Comparison of ENCODE assay signal across 8 cellular contexts in the genomic region with DNA sequence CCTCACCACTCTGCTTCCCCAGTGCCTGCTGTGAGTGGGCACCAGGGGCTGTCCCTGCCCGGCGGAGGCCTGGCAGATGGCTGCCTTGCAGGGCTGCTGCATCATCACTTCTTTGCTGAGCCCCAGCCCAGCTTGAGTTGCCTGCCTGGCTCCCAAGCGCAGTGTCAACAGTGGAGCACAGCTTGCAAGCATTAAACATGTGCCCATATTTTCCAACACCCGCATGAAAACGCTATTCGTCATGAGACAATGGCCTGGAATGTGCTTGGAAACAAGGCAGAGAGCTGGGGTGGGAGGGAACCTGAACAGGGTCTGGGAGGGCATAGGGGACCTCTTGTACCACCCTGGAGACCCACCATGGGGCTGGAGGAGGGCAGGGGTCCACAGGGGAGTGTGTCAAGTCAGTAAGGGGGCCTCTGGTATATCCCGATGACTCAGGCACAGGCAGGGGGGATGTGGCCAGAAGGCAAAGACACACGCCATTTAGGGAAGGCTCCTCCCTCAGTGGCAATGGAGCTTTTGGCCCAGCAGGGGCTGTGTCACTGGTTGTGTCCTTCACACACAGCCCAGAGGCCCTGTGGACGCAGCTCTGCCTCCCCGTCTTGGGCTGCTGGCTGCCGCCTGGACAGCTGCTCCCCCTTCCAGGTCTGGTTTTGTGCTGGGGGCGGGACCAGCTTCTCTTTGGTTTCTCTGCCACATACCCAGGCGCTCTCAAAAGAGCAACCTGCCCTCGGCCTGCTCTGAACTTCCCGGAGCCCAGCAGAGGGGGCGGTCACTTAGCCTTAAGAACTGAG. TPM values are rescaled to one million over a fixed set of nuclear protein-coding genes. Genes with fewer than 3 reads are reported as not detected.
A peak's percentile ranks its signal among the peaks of the same experiment; 100 is the strongest.
DNase-seq lines count a peak whose midpoint lies in the region; ATAC-seq and TF ChIP-seq lines count a peak whose summit lies in the region.

No MANE protein-coding gene starts in this region.

- no peak overlapping the region for H3K4me3 ChIP-seq in H7 (ENCODE audit: insufficient read depth, low read depth, low read length)
- H3K4me3 ChIP-seq in skin epidermis: no peak overlapping the region

- peaks cover 18% of the 10 kb centered on the region for H3K4me1 Mint-ChIP-seq in WTC11

- peak; percentile 84 for DNase-seq in H7
- peak; percentile 45 for DNase-seq in WTC11 (ENCODE audit: low spot score)
- peak; percentile 95 for DNase-seq in hepatic stellate cell (ENCODE audit: low spot score)
- DNase-seq in medulla oblongata (ENCODE audit: extremely low spot score): no peak
- no peak for DNase-seq in NK-92 treated with Interleukin-12 subunit alpha and Interleukin-12 subunit beta, amount 100 ng/mL, for 24 hours (lab: John Stamatoyannopoulos, UW)

- peak overlapping the region; percentile 45; the same call in 1 of the 2 replicates for H3K27ac Mint-ChIP-seq in WTC11

- no peak overlapping the region for H3K4me3 Mint-ChIP-seq in WTC11

- TF ChIP-seq CTCF in WTC11 (IDR thresholded peaks at IDR 0.05): no peak

- no peaks in the 10 kb centered on the region for H3K27me3 Mint-ChIP-seq in WTC11 (ENCODE audit: low read depth)

- no peaks in the 10 kb centered on the region for H3K9me3 Mint-ChIP-seq in WTC11

- POLR2A ChIA-PET in WTC11 (lab: Charles Lee): no interaction called here

- ATAC-seq in WTC11: peak; percentile 67
- ATAC-seq in GM21528 (IDR thresholded peaks at IDR 0.05; ENCODE audit: low FRiP score, unreplicated experiment): no peak
- ATAC-seq in GM18909 (IDR thresholded peaks at IDR 0.05; ENCODE audit: poor library complexity, unreplicated experiment): no peak

- H3K27ac ChIP-seq in skin epidermis: peak overlapping the region in 20 of 21 experiments; percentile 60 to 95 (median 78)

- H3K36me3 ChIP-seq in H7 (replicated peaks; ENCODE audit: control insufficient read depth, insufficient read depth, low read length): no peaks in the 10 kb centered on the region; the same call in 1 of the 2 replicates

- H3K27me3 ChIP-seq in H7 (ENCODE audit: control insufficient read depth, insufficient read depth, low read length): no peaks in the 10 kb centered on the region

- CTCF ChIA-PET in WTC11 (lab: Charles Lee): interaction anchor here (0.7 to 2.4 kb wide), 13 partner anchors 8 to 75 kb away, joined by 3 to 18 read pairs (median 4); no protein-coding TSS in a partner anchor

- peaks cover 2% of the 10 kb centered on the region; the same call in 1 of the 2 replicates for H3K36me3 Mint-ChIP-seq in WTC11

TF ChIP-seq in WTC11, 78 proteins besides CTCF, POLR2A, EP300 and RAD21:
- no peak for TF ChIP-seq GRHL2 (CRISPR knock-in tag; IDR thresholded peaks at IDR 0.05; ENCODE audit: insufficient replicate concordance, severe bottlenecking)
- TF ChIP-seq IRF2 (CRISPR knock-in tag; IDR thresholded peaks at IDR 0.05; ENCODE audit: borderline replicate concordance, low read depth): no peak
- TF ChIP-seq MYBL2 (CRISPR knock-in tag; IDR thresholded peaks at IDR 0.05): no peak

RNA-seq across cellular contexts. Expression of gene MTSS2, which starts 17.4 kb away (rescaled TPM):
- 30.7 and 44.8 TPM in 2 replicates for total RNA-seq in H7 (2014; rRNA removed; shearing (Covaris generic))
- 28.3 to 34.9 TPM (median 31.2 TPM) in 3 replicates for total RNA-seq in WTC11 (2021)

RNA-seq across cellular contexts. Expression of gene IL34, which starts 56.9 kb away (rescaled TPM):
- 8.5 and 8.8 TPM in 2 replicates for total RNA-seq in H7 (2014; rRNA removed; shearing (Covaris generic))
- 6.0 to 8.8 TPM (median 7.5 TPM) in 3 replicates for total RNA-seq in WTC11 (2021)

Comparison
In these comparisons a context has a peak if more than half of its experiments do, and no peak if none do; other contexts are left out.
1. DNase-seq: peak in H7 (single experiment), WTC11 (single experiment) and hepatic stellate cell (single experiment); none in medulla oblongata (single experiment) and NK-92 treated with Interleukin-12 subunit alpha and Interleukin-12 subunit beta, amount 100 ng/mL, for 24 hours (single experiment).